ENCODE assay signal across 16 cellular contexts in the genomic region with DNA sequence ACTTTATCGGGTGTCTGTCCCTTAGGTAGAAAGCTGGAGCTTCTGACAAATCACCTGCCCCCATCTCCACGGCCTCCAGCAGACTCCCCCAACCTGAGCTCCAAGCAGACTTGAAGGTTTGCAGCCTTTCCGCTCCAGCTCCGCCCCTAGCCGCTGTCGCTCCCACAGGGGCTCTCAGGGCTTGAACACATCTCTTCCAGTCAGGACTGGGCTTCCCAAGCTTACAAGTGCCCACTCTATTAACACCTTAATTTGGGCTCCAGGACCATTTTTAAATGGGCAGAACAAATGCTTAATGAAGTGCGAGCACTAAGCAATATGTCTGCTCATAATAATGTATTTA. TPM values are rescaled to one million over a fixed set of nuclear protein-coding genes. Genes with fewer than 3 reads are reported as not detected.
DNase-seq lines count a peak whose midpoint lies in the region; ATAC-seq, FAIRE-seq and TF ChIP-seq lines count a peak whose summit lies in the region.
"Had no signal": no experiment of that assay in that cellular context is flagged by ENCODE, and none has a peak within 500 bp of the region (broad histone marks: within the 10 kb centered on the region; RNA-seq: fewer than 3 reads in every experiment).

No MANE protein-coding gene starts in this region.

- H3K27me3 ChIP-seq in RWPE2 (ENCODE audit: insufficient read depth, poor library complexity, severe bottlenecking) (no peaks in the 10 kb centered on the region), astrocyte (ENCODE audit: insufficient read depth, low read length) (no peaks in the 10 kb centered on the region), sigmoid colon (no peaks in the 10 kb centered on the region)
- H3K27me3 ChIP-seq: BE2C, Peyer's patch, SJCRH30 had no signal

- FAIRE-seq in astrocyte (lab: Jason Lieb, UNC) (no peak), GM19239 (lab: Jason Lieb, UNC) (no peak), D721Med (lab: Jason Lieb, UNC) (no peak)

- 93 to 96% methylated on average over 7 of the region's 7 CpGs for WGBS in sigmoid colon, 2 donors

- peaks cover 32% of the 10 kb centered on the region for H3K4me1 Mint-ChIP-seq in astrocyte (ENCODE audit: low read depth, unreplicated experiment)
- H3K4me1 Mint-ChIP-seq: CD4-positive, alpha-beta memory T cell had no signal

- ATAC-seq in RWPE2 (ENCODE audit: low read depth) (no peak), HG03095 (IDR thresholded peaks at IDR 0.05; ENCODE audit: unreplicated experiment) (no peak)

- peaks cover 33% of the 10 kb centered on the region for H4K20me1 ChIP-seq in astrocyte (ENCODE audit: insufficient read depth, low read length)

- H3K27ac Mint-ChIP-seq in astrocyte (ENCODE audit: unreplicated experiment), result peak overlapping the region; percentile 35

- H3K4me3 Mint-ChIP-seq in astrocyte (ENCODE audit: unreplicated experiment), result no peak overlapping the region
- H3K4me3 Mint-ChIP-seq: CD4-positive, alpha-beta memory T cell; GM23338 had no signal

- H3K9me3 ChIP-seq in RWPE2 (ENCODE audit: severe bottlenecking), result no peaks in the 10 kb centered on the region
- H3K9me3 ChIP-seq in astrocyte (ENCODE audit: insufficient read depth, low read depth, low read length), result no peaks in the 10 kb centered on the region
- H3K9me3 ChIP-seq in sigmoid colon, result no peaks in the 10 kb centered on the region
- H3K9me3 ChIP-seq: BE2C, Peyer's patch, SJCRH30 had no signal

- H3K9me3 Mint-ChIP-seq in astrocyte (ENCODE audit: unreplicated experiment), result no peaks in the 10 kb centered on the region
- H3K9me3 Mint-ChIP-seq: CD4-positive, alpha-beta memory T cell; GM23338 had no signal

- no peak for TF ChIP-seq POLR2A in sigmoid colon (IDR thresholded peaks at IDR 0.05)

- DNase-seq in RWPE2 (ENCODE audit: low spot score) (no peak), astrocyte (ENCODE audit: low read depth) (no peak), islet precursor cell (peak; percentile 45), sigmoid colon (peak; percentile 62), GM19239 (ENCODE audit: insufficient read length, low spot score) (no peak), D721Med (ENCODE audit: insufficient read length, low spot score) (no peak)
- DNase-seq: BE2C; CD4-positive, alpha-beta memory T cell; KBM-7; NCI-H1092 treated with DMSO at 0.1 percent for 48 hours; NCI-H187 treated with DMSO at 0.1 percent for 48 hours; NCI-H510A; SJCRH30 had no signal

- TF ChIP-seq CTCF in RWPE2 (IDR thresholded peaks at IDR 0.05; ENCODE audit: poor library complexity, severe bottlenecking) (no peak), astrocyte (IDR thresholded peaks at IDR 0.05; ENCODE audit: insufficient read depth, low read depth, low read length) (no peak), sigmoid colon (IDR thresholded peaks at IDR 0.05) (no peak), D721Med (IDR thresholded peaks at IDR 0.05; ENCODE audit: insufficient read depth, missing control alignments) (no peak)

- H3K27ac ChIP-seq in RWPE2 (ENCODE audit: poor library complexity, severe bottlenecking) (peak overlapping the region; percentile 70), astrocyte (ENCODE audit: low read depth, low read length) (no peak overlapping the region), sigmoid colon (no peak overlapping the region)
- H3K27ac ChIP-seq: Peyer's patch, SJCRH30 had no signal

- H3K4me3 ChIP-seq in RWPE2 (ENCODE audit: severe bottlenecking) (no peak overlapping the region), astrocyte (ENCODE audit: insufficient read depth, low read depth, low read length) (no peak overlapping the region), sigmoid colon (no peak overlapping the region)
- H3K4me3 ChIP-seq: GM23338, Peyer's patch, SJCRH30 had no signal

- H3K79me2 ChIP-seq in astrocyte (ENCODE audit: insufficient read depth, low read length), result peaks cover 42% of the 10 kb centered on the region

- H3K36me3 ChIP-seq in RWPE2 (ENCODE audit: low read depth) (peaks cover 23% of the 10 kb centered on the region), astrocyte (ENCODE audit: insufficient read depth, low read length) (peaks cover 4% of the 10 kb centered on the region), sigmoid colon (peaks cover 0 to 17% (median 3%) of the 10 kb centered on the region in 4 donors)
- H3K36me3 ChIP-seq: SJCRH30 had no signal

- no peak overlapping the region for H2AFZ ChIP-seq in astrocyte (ENCODE audit: low read depth, low read length)
- H2AFZ ChIP-seq: GM23338 had no signal

- no peak for TF ChIP-seq EP300 in sigmoid colon (IDR thresholded peaks at IDR 0.05)

- peaks cover 20% of the 10 kb centered on the region for H3K36me3 Mint-ChIP-seq in astrocyte (ENCODE audit: low read depth, unreplicated experiment)
- H3K36me3 Mint-ChIP-seq: CD4-positive, alpha-beta memory T cell had no signal

- intact Hi-C loops in sigmoid colon (cut with DNase I), result no loop called here

- H3K27me3 Mint-ChIP-seq in astrocyte (ENCODE audit: low read depth, unreplicated experiment), result no peaks in the 10 kb centered on the region

- peaks cover 23% of the 10 kb centered on the region for H3K4me1 ChIP-seq in RWPE2 (ENCODE audit: insufficient read depth, poor library complexity, severe bottlenecking)
- H3K4me1 ChIP-seq in astrocyte (ENCODE audit: insufficient read depth, low read length), result peaks cover 28% of the 10 kb centered on the region
- H3K4me1 ChIP-seq in sigmoid colon, result peaks cover 0 to 9% (median 3%) of the 10 kb centered on the region in 4 donors
- H3K4me1 ChIP-seq: Peyer's patch, SJCRH30 had no signal

- H3K4me2 ChIP-seq in astrocyte (ENCODE audit: low read length), result no peak overlapping the region
- H3K4me2 ChIP-seq: GM23338 had no signal

- H3K9ac ChIP-seq in astrocyte (ENCODE audit: low read length), result no peak overlapping the region

RNA-seq across cellular contexts. Expression of gene SLC25A51, which starts 17.2 kb away (rescaled TPM):
- total RNA-seq in astrocyte (37.1 and 39.6 TPM in 2 replicates), sigmoid colon (10 to 100 TPM; 19.3 to 31.0 (median 27.3) TPM)
- polyA plus RNA-seq in sigmoid colon, result 1 to 10 TPM; 4.2 to 8.9 (median 8.6) TPM

Comparison
In these comparisons a context has a peak if more than half of its experiments do, and no peak if none do; other contexts are left out.
1. DNase-seq: peak in islet precursor cell (single experiment) and sigmoid colon (single experiment); none in RWPE2 (single experiment), astrocyte (single experiment), GM19239 (single experiment) and D721Med (single experiment).